34 cellular contexts compared by ENCODE assay signal in genomic region chr13:76586842-76587241, GRCh38.
"Had no signal": no experiment of that assay in that cellular context is flagged by ENCODE, and none has a peak within 500 bp of the region (broad histone marks: within the 10 kb centered on the region; RNA-seq: fewer than 3 reads in every experiment).

No MANE protein-coding gene starts in this region.

- H3K36me3 ChIP-seq: MG63 had no signal

- H3K4me3 ChIP-seq: MG63 had no signal

- DNase-seq: Karpas-422, Kasumi-1, MG63, MM.1S, MV-4-11, NCI-H1048, NCI-H1092, NCI-H1092 treated with DMSO at 0.1 percent for 48 hours, NCI-H1105, NCI-H1105 treated with DMSO at 0.1 percent for 48 hours, NCI-H1417, NCI-H1417 treated with DMSO at 0.1 percent for 48 hours, NCI-H1436, NCI-H1436 treated with DMSO at 0.1 percent for 48 hours, NCI-H146, NCI-H1694, NCI-H1694 treated with DMSO at 0.1 percent for 48 hours, NCI-H187, NCI-H187 treated with DMSO at 0.1 percent for 48 hours, NCI-H1930, NCI-H2029, NCI-H2029 treated with DMSO at 0.1 percent for 48 hours, NCI-H2081, NCI-H2081 treated with DMSO at 0.1 percent for 48 hours, NCI-H2107, NCI-H2171, NCI-H2171 treated with DMSO at 0.1 percent for 48 hours, NCI-H2227 treated with DMSO at 0.1 percent for 48 hours, NCI-H226, NCI-H345, NCI-H446, NCI-H446 treated with DMSO at 0.1 percent for 48 hours, NCI-H510A, NCI-H510A treated with DMSO at 0.1 percent for 48 hours had no signal

- H3K9me3 ChIP-seq: MG63 had no signal

- H3K27me3 ChIP-seq: MG63 had no signal
